ENCODE assay signal across 10 cellular contexts in genomic region chr12:27554421-27555186, GRCh38. TPM values are rescaled to one million over a fixed set of nuclear protein-coding genes. Genes with fewer than 3 reads are reported as not detected.
DNase-seq lines count a peak whose midpoint lies in the region; ATAC-seq, FAIRE-seq and TF ChIP-seq lines count a peak whose summit lies in the region.
"Had no signal": no experiment of that assay in that cellular context is flagged by ENCODE, and none has a peak within 500 bp of the region (broad histone marks: within the 10 kb centered on the region; RNA-seq: fewer than 3 reads in every experiment).

No MANE protein-coding gene starts in this region.

- H3K4me1 ChIP-seq in sigmoid colon, result peaks cover 0 to 78% (median 74%) of the 10 kb centered on the region in 4 donors
- H3K4me1 ChIP-seq in small intestine (ENCODE audit: control insufficient read depth in 2 of 2, insufficient read depth in 1 of 2, low read depth in 1 of 2, low read length in 1 of 2), result peaks cover 4 to 10% of the 10 kb centered on the region in 2 donors

- in situ Hi-C loops in Caki2 (cut with HindIII; ENCODE audit: low pct_unique_long_range_greater_than_20kb, low sequenced_read_pairs), result no loop called here

- WGBS in sigmoid colon, 2 donors, result 60 to 73% methylated on average over 14 of the region's 14 CpGs
- 54 to 81% (median 76%) methylated on average over 14 of the region's 14 CpGs for WGBS in small intestine, 3 donors

- H3K27ac ChIP-seq in angular gyrus (ENCODE audit: low read depth, low read length), result peak overlapping the region; percentile 94
- peak overlapping the region; percentile 74 to 84 (median 77) for H3K27ac ChIP-seq in sigmoid colon
- H3K27ac ChIP-seq in small intestine (ENCODE audit: low read depth in 1 of 2, low read length in 1 of 2), result peak overlapping the region in 1 of 2 donors; percentile 43

- H3K36me3 ChIP-seq in sigmoid colon (no peaks in the 10 kb centered on the region), small intestine (ENCODE audit: control insufficient read depth in 2 of 2, insufficient read depth in 2 of 2, low read length in 2 of 2) (no peaks in the 10 kb centered on the region)

- intact Hi-C loops in sigmoid colon (cut with DNase I), result no loop called here

- TF ChIP-seq POLR2A in sigmoid colon (IDR thresholded peaks at IDR 0.05), result no peak

- H3K27me3 ChIP-seq in sigmoid colon (no peaks in the 10 kb centered on the region), small intestine (ENCODE audit: control insufficient read depth in 2 of 2, insufficient read depth in 2 of 2, low read length in 2 of 2) (no peaks in the 10 kb centered on the region)

- peak in 1 of 4 donors; percentile 10 for TF ChIP-seq EP300 in sigmoid colon (IDR thresholded peaks at IDR 0.05)

- no peak for FAIRE-seq in small intestine (lab: Jason Lieb, UNC)
- FAIRE-seq: G401.6 had no signal

- H3K4me3 ChIP-seq in sigmoid colon (peak overlapping the region in 3 of 4 donors; percentile 13 to 30 (median 27)), small intestine (ENCODE audit: low read depth in 1 of 2, low read length in 2 of 2) (no peak overlapping the region)

- DNase-seq in Caki2 (ENCODE audit: low read depth) (peak; percentile 19), hepatic stellate cell (ENCODE audit: low spot score) (peak; percentile 13), sigmoid colon (peak; percentile 86), small intestine (no peak)
- DNase-seq: activated naive CD8-positive, alpha-beta T cell treated with anti-CD3 and anti-CD28 coated beads, Interleukin-2, amount 10 ng/mL, durations not matched to agents 7 days and 5 days had no signal

- H3K9me3 ChIP-seq in sigmoid colon (no peaks in the 10 kb centered on the region), small intestine (ENCODE audit: control insufficient read depth, low read depth) (no peaks in the 10 kb centered on the region)

- TF ChIP-seq CTCF in sigmoid colon (IDR thresholded peaks at IDR 0.05), result no peak

- ATAC-seq in HG03354 (IDR thresholded peaks at IDR 0.05; ENCODE audit: poor library complexity, severe bottlenecking, unreplicated experiment) (no peak), HG03045 (IDR thresholded peaks at IDR 0.05; ENCODE audit: unreplicated experiment) (no peak), GM18517 (IDR thresholded peaks at IDR 0.05; ENCODE audit: unreplicated experiment) (no peak)

RNA-seq across cellular contexts. Expression of gene PPFIBP1, which starts 30.6 kb away (rescaled TPM):
- total RNA-seq in Caki2 (2014; rRNA removed; shearing (Covaris generic); ENCODE audit: low replicate concordance), result 50.7 and 55.8 TPM in 2 replicates
- total RNA-seq in sigmoid colon, result 100 to 1,000 TPM in 1 of 4 donors, 10 to 100 TPM in 3; 65.3 to 101 (median 75.9) TPM
- polyA plus RNA-seq in sigmoid colon (10 to 100 TPM in 2 of 3 donors, 1 to 10 TPM in 1; 5.5 to 18.6 (median 14.0) TPM), small intestine (10 to 100 TPM in 1 of 3 donors, 1 to 10 TPM in 2; 4.9 to 16.1 (median 9.2) TPM)

Comparison
In these comparisons a context has a peak if more than half of its experiments do, and no peak if none do; other contexts are left out.
1. H3K4me3 ChIP-seq: peak in sigmoid colon (3 of 4); none in small intestine (0 of 2).